Comparison of ENCODE assay signal across 27 cellular contexts in genomic region chr5:150163035-150163434, GRCh38. TPM values are rescaled to one million over a fixed set of nuclear protein-coding genes. Genes with fewer than 3 reads are reported as not detected.
DNase-seq lines count a peak whose midpoint lies in the region; ATAC-seq and TF ChIP-seq lines count a peak whose summit lies in the region.
"Had no signal": no experiment of that assay in that cellular context is flagged by ENCODE, and none has a peak within 500 bp of the region (broad histone marks: within the 10 kb centered on the region; RNA-seq: fewer than 3 reads in every experiment).

No MANE protein-coding gene starts in this region.

- H3K9me3 Mint-ChIP-seq in endothelial cell (ENCODE audit: unreplicated experiment) = no peaks in the 10 kb centered on the region
- H3K9me3 Mint-ChIP-seq: activated naive CD8-positive, alpha-beta T cell treated with anti-CD3 and anti-CD28 coated beads for 36 hours had no signal

- H3K79me1 ChIP-seq in neuronal stem cell (ENCODE audit: low read depth, low read length) = no peaks in the 10 kb centered on the region

- no peak for TF ChIP-seq POLR2A in tibial nerve (IDR thresholded peaks at IDR 0.05)

- H3K14ac ChIP-seq in neuronal stem cell (ENCODE audit: low read length) = no peak overlapping the region

- H3K23ac ChIP-seq in neuronal stem cell (ENCODE audit: low read depth, low read length, poor library complexity) = no peak overlapping the region

- H3K4me3 ChIP-seq in left ventricle myocardium inferior (no peak overlapping the region), ascending aorta (no peak overlapping the region), neuronal stem cell (ENCODE audit: low read length in 2 of 2) (no peak overlapping the region), tibial nerve (no peak overlapping the region)
- H3K4me3 ChIP-seq: A549, neural progenitor cell had no signal

- no peak overlapping the region for H2AK5ac ChIP-seq in neuronal stem cell (ENCODE audit: low read depth, low read length)

- H3K27ac ChIP-seq in left ventricle myocardium inferior (replicated peaks) (peak overlapping the region; percentile 89), ascending aorta (peak overlapping the region; percentile 47 to 67), neuronal stem cell (replicated peaks; ENCODE audit: low read length) (no peak overlapping the region), tibial nerve (peak overlapping the region in 3 of 4 donors; percentile 64 to 73 (median 70))
- H3K27ac ChIP-seq: KMS-11, neural progenitor cell had no signal

- DNase-seq in left ventricle myocardium inferior = no peak
- no peak for DNase-seq in left cardiac atrium
- DNase-seq in ascending aorta (ENCODE audit: low spot score in 2 of 2) = no peak
- no peak for DNase-seq in neuronal stem cell (ENCODE audit: low spot score)
- DNase-seq in tibial nerve (ENCODE audit: low spot score in 2 of 2) = no peak
- DNase-seq in GM19238 (ENCODE audit: insufficient read length, low spot score) = no peak
- DNase-seq in endothelial cell (ENCODE audit: low spot score) = no peak
- DNase-seq in activated CD4-positive, alpha-beta T cell treated with anti-CD3 and anti-CD28 coated beads, Interleukin-2, amount 50 U/mL, for 48 hours = no peak
- DNase-seq: activated effector memory CD4-positive, alpha-beta T cell treated with anti-CD3 and anti-CD28 coated beads, Interleukin-2, amount 50 U/mL, for 16 hours; activated naive CD8-positive, alpha-beta T cell treated with anti-CD3 and anti-CD28 coated beads for 36 hours; activated T-cell treated with anti-CD3 and anti-CD28 coated beads, Interleukin-2, amount 50 U/mL, for 1 hour; central memory CD4-positive, alpha-beta T cell; NCI-H1417 treated with DMSO at 0.1 percent for 48 hours; SK-N-SH; stimulated activated naive CD8-positive, alpha-beta T cell treated with anti-CD3 and anti-CD28 coated beads, Interleukin-15, Interleukin-2, amounts not matched to agents 100 U/mL and 50 U/mL, for 24 hours; T-helper 17 cell had no signal

- H3K9me3 ChIP-seq in left ventricle myocardium inferior (replicated peaks) (no peaks in the 10 kb centered on the region), ascending aorta (no peaks in the 10 kb centered on the region), neuronal stem cell (replicated peaks in 1 of 2; ENCODE audit: control insufficient read depth in 2 of 2, insufficient read depth in 1 of 2, low read depth in 1 of 2, low read length in 2 of 2) (no peaks in the 10 kb centered on the region), tibial nerve (no peaks in the 10 kb centered on the region)
- H3K9me3 ChIP-seq: A549, SK-N-SH had no signal

- no peak overlapping the region for H2BK12ac ChIP-seq in neuronal stem cell (ENCODE audit: low read length)

- TF ChIP-seq CTCF in left ventricle myocardium inferior (IDR thresholded peaks at IDR 0.05; ENCODE audit: borderline replicate concordance) = no peak
- TF ChIP-seq CTCF in ascending aorta (IDR thresholded peaks at IDR 0.05) = no peak
- no peak for TF ChIP-seq CTCF in tibial nerve (IDR thresholded peaks at IDR 0.05)
- no peak for TF ChIP-seq CTCF in endothelial cell (IDR thresholded peaks at IDR 0.05; ENCODE audit: unreplicated experiment)

- peaks cover 21% of the 10 kb centered on the region for H3K27me3 ChIP-seq in left ventricle myocardium inferior (ENCODE audit: low read depth)
- no peaks in the 10 kb centered on the region for H3K27me3 ChIP-seq in ascending aorta
- peaks cover 3 to 27% (median 9%) of the 10 kb centered on the region in 3 experiments for H3K27me3 ChIP-seq in neuronal stem cell (ENCODE audit: control insufficient read depth in 3 of 3, insufficient read depth in 3 of 3, low read depth in 1 of 3, low read length in 3 of 3)
- peaks cover 0 to 16% of the 10 kb centered on the region in 2 donors for H3K27me3 ChIP-seq in tibial nerve

- H3K36me3 ChIP-seq in left ventricle myocardium inferior (no peaks in the 10 kb centered on the region), ascending aorta (no peaks in the 10 kb centered on the region), neuronal stem cell (replicated peaks in 1 of 2; ENCODE audit: control insufficient read depth in 2 of 2, insufficient read depth in 2 of 2, low read length in 2 of 2) (no peaks in the 10 kb centered on the region), tibial nerve (no peaks in the 10 kb centered on the region)
- H3K36me3 ChIP-seq: neural progenitor cell had no signal

- peaks cover 28% of the 10 kb centered on the region for H3K27me3 Mint-ChIP-seq in endothelial cell (ENCODE audit: unreplicated experiment)

- intact Hi-C loops in left ventricle myocardium inferior (cut with micrococcal nuclease) = loop anchor here (5.0 kb wide), 1 partner anchor 54 kb away; no protein-coding TSS in a partner anchor
- intact Hi-C loops in left cardiac atrium (cut with DNase I) = loop anchor here in 1 of 2 donors (5.0 kb wide), 1 partner anchor 54 kb away; no protein-coding TSS in a partner anchor
- intact Hi-C loops in ascending aorta (cut with DNase I) = no loop called here

- no peak for ATAC-seq in left cardiac atrium
- ATAC-seq: A549; stimulated activated naive CD8-positive, alpha-beta T cell treated with anti-CD3 and anti-CD28 coated beads, Interleukin-15, Interleukin-2, amounts not matched to agents 100 U/mL and 50 U/mL, for 24 hours; T-helper 17 cell had no signal

- H4K8ac ChIP-seq in neuronal stem cell (ENCODE audit: low read depth, low read length) = no peak overlapping the region

- H3K4me3 Mint-ChIP-seq in endothelial cell (ENCODE audit: unreplicated experiment) = no peak overlapping the region
- H3K4me3 Mint-ChIP-seq: activated naive CD8-positive, alpha-beta T cell treated with anti-CD3 and anti-CD28 coated beads for 36 hours; H9; T-helper 17 cell had no signal

- H3K4me1 Mint-ChIP-seq in endothelial cell (ENCODE audit: unreplicated experiment) = peaks cover 27% of the 10 kb centered on the region
- H3K4me1 Mint-ChIP-seq: activated naive CD8-positive, alpha-beta T cell treated with anti-CD3 and anti-CD28 coated beads for 36 hours had no signal

- H3K4ac ChIP-seq in neuronal stem cell (ENCODE audit: low read length) = no peak overlapping the region

- H2BK15ac ChIP-seq in neuronal stem cell (ENCODE audit: low read length) = no peak overlapping the region

- H2BK120ac ChIP-seq in neuronal stem cell (ENCODE audit: low read depth, low read length) = no peak overlapping the region

- H3K4me2 ChIP-seq in neuronal stem cell (ENCODE audit: insufficient read depth, low read length, poor library complexity, severe bottlenecking) = no peak overlapping the region
- H3K4me2 ChIP-seq: A549, KMS-11, neural progenitor cell, SK-N-SH had no signal

- H3K4me1 ChIP-seq in left ventricle myocardium inferior (peaks cover 68% of the 10 kb centered on the region), ascending aorta (peaks cover 13 to 50% of the 10 kb centered on the region in 2 donors), neuronal stem cell (ENCODE audit: control insufficient read depth in 2 of 2, insufficient read depth in 1 of 2, low read depth in 1 of 2, low read length in 2 of 2) (peaks cover 13 to 21% of the 10 kb centered on the region in 2 donors), tibial nerve (peaks cover 0 to 75% (median 13%) of the 10 kb centered on the region in 4 donors)

- peak overlapping the region; percentile 78 for H2BK5ac ChIP-seq in neuronal stem cell (ENCODE audit: low read length)

- H3K9ac ChIP-seq in neuronal stem cell (ENCODE audit: low read depth, low read length, poor library complexity) = no peak overlapping the region
- H3K9ac ChIP-seq: KMS-11, neural progenitor cell, SK-N-SH had no signal

- H3K36me3 Mint-ChIP-seq in endothelial cell (ENCODE audit: low read depth, unreplicated experiment) = peaks cover 6% of the 10 kb centered on the region
- H3K36me3 Mint-ChIP-seq: activated naive CD8-positive, alpha-beta T cell treated with anti-CD3 and anti-CD28 coated beads for 36 hours; neural progenitor cell had no signal

- no peak overlapping the region for H2AFZ ChIP-seq in neuronal stem cell (ENCODE audit: low read length)
- H2AFZ ChIP-seq: neural progenitor cell had no signal

- H3K27ac Mint-ChIP-seq in endothelial cell (ENCODE audit: unreplicated experiment) = no peak overlapping the region
- H3K27ac Mint-ChIP-seq: activated naive CD8-positive, alpha-beta T cell treated with anti-CD3 and anti-CD28 coated beads for 36 hours; H9; T-helper 17 cell had no signal

- H4K91ac ChIP-seq in neuronal stem cell (ENCODE audit: low read depth, low read length, poor library complexity) = no peak overlapping the region

- WGBS in neuronal stem cell (ENCODE audit: extremely low coverage in 2 of 2, insufficient read length in 2 of 2, insufficient replicate concordance in 1 of 2), 2 donors = no CpG with 5 or more reads among the region's 3 CpGs
- WGBS in tibial nerve, 2 donors = 63 to 74% methylated on average over 3 of the region's 3 CpGs

- TF ChIP-seq EP300 in tibial nerve (IDR thresholded peaks at IDR 0.05) = no peak

- H3K18ac ChIP-seq in neuronal stem cell (ENCODE audit: low read length) = peak overlapping the region; percentile 64

RNA-seq across cellular contexts. Expression of gene CDX1, which starts 3.5 kb away (rescaled TPM):
- total RNA-seq in left ventricle myocardium inferior (not detected), left cardiac atrium (not detected), ascending aorta (not detected), tibial nerve (1 to 10 TPM in 1 of 4 donors, under 1 TPM in 1, not detected in 2; 0.22 to 2.5 TPM), endothelial cell (ENCODE audit: unreplicated experiment) (0.59 TPM)
- polyA plus RNA-seq in neuronal stem cell (2013, experiment 1 of 2) = 0.10 TPM
- polyA plus RNA-seq in neuronal stem cell (2013, experiment 2 of 2) = 0.10 TPM
- total RNA-seq: activated CD8-positive, alpha-beta memory T cell treated with anti-CD3 and anti-CD28 coated beads for 36 hours; activated naive CD8-positive, alpha-beta T cell treated with anti-CD3 and anti-CD28 coated beads for 36 hours; astrocyte; dermis microvascular lymphatic vessel endothelial cell; endothelial cell of umbilical vein; lung microvascular endothelial cell; OCI-LY7; T-helper 17 cell had no signal
- polyA plus RNA-seq: A549, endothelial cell of umbilical vein had no signal

RNA-seq across cellular contexts. Expression of gene PDGFRB, which starts 7.4 kb away (rescaled TPM):
- total RNA-seq in left ventricle myocardium inferior (39.7 TPM), left cardiac atrium (10 to 100 TPM; 62.9 to 68.3 TPM), ascending aorta (341 TPM), tibial nerve (100 to 1,000 TPM; 171 to 354 (median 217) TPM), endothelial cell (ENCODE audit: unreplicated experiment) (23.7 TPM)
- polyA plus RNA-seq in neuronal stem cell (2013, experiment 1 of 2) = 11.0 TPM
- 11.2 TPM for polyA plus RNA-seq in neuronal stem cell (2013, experiment 2 of 2)

RNA-seq across cellular contexts. Expression of gene SLC6A7, which starts 26.8 kb away (rescaled TPM):
- total RNA-seq in left ventricle myocardium inferior (not detected), left cardiac atrium (not detected), ascending aorta (not detected), tibial nerve (not detected), endothelial cell (ENCODE audit: unreplicated experiment) (not detected)
- polyA plus RNA-seq in neuronal stem cell (2013, experiment 1 of 2) = not detected
- 0.01 TPM for polyA plus RNA-seq in neuronal stem cell (2013, experiment 2 of 2)
- total RNA-seq: activated CD8-positive, alpha-beta memory T cell treated with anti-CD3 and anti-CD28 coated beads for 36 hours; activated naive CD8-positive, alpha-beta T cell treated with anti-CD3 and anti-CD28 coated beads for 36 hours; astrocyte; dermis microvascular lymphatic vessel endothelial cell; endothelial cell of umbilical vein; H9; kidney epithelial cell; lung microvascular endothelial cell; OCI-LY7; T-helper 17 cell had no signal
- polyA plus RNA-seq: A549, endothelial cell of umbilical vein, SK-N-SH had no signal
